In the genomic region with DNA sequence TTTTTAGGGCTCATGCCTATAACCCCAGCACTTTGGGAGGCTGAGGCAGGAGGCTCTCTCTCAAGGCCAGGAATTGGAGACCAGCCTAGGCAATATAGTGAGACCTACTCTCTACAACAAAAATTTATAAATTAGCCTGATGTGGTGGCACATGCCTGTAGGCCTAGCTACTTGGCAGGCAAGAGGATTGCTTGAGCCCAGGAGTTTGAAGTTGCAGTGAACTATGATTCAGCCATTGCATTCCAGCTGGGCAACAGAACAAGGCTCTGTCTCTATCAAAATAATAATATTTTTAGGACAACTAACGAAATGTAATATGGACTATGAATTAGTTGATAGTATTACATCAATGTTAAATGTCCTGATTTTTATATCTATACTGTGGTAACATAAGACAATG, we compare ENCODE assay signal across 18 cellular contexts.
DNase-seq lines count a peak whose midpoint lies in the region; ATAC-seq, FAIRE-seq and TF ChIP-seq lines count a peak whose summit lies in the region.
"Had no signal": no experiment of that assay in that cellular context is flagged by ENCODE, and none has a peak within 500 bp of the region (broad histone marks: within the 10 kb centered on the region; RNA-seq: fewer than 3 reads in every experiment).

No MANE protein-coding gene starts in this region.

- no peak overlapping the region for H3K27ac ChIP-seq in IMR-90 (ENCODE audit: insufficient read depth, low read length)
- H3K27ac ChIP-seq in K562 (ENCODE audit: extremely low read depth, low read depth, low read length), result no peak overlapping the region
- H3K27ac ChIP-seq in tibial artery, result peak overlapping the region; percentile 64 to 71
- H3K27ac ChIP-seq: BLaER1, breast epithelium, foreskin keratinocyte had no signal

- TF ChIP-seq POLR2A in IMR-90 (IDR thresholded peaks at IDR 0.05; ENCODE audit: low read depth, low read length) (no peak), K562 (conservative IDR thresholded peaks at IDR 0.05) (no peak)

- no peak for FAIRE-seq in K562 (lab: Jason Lieb, UNC)
- FAIRE-seq: RCC 7860 had no signal

- DNase-seq in IMR-90 (peak; percentile 54), K562 (ENCODE audit: extremely low read depth in 1 of 4, low spot score in 3 of 4) (no peak), iris pigment epithelial cell (ENCODE audit: low read depth) (peak; percentile 61), tibial artery (peak in 1 of 2 donors; percentile 52), DMS53 (lab: John Stamatoyannopoulos, UW) (no peak), NCI-H2081 (lab: John Stamatoyannopoulos, UW) (no peak), NCI-H446 treated with DMSO at 0.1 percent for 48 hours (lab: John Stamatoyannopoulos, UW) (no peak)
- DNase-seq: activated CD4-positive, alpha-beta T cell treated with anti-CD3 and anti-CD28 coated beads, Interleukin-2, amount 50 U/mL, for 1 hour; activated naive CD4-positive, alpha-beta T cell; effector memory CD4-positive, alpha-beta T cell; left lung; NCI-H1048; stimulated activated CD4-positive, alpha-beta T cell treated with anti-CD3 and anti-CD28 coated beads, Interleukin-4, amount 100 ng/mL, for 1 hour had no signal

- H3K4me3 ChIP-seq in IMR-90 (ENCODE audit: insufficient read depth, low read depth, low read length) (no peak overlapping the region), K562 (no peak overlapping the region), tibial artery (no peak overlapping the region)
- H3K4me3 ChIP-seq: BLaER1, breast epithelium, left lung had no signal

- no peak overlapping the region for H3K4me2 ChIP-seq in IMR-90 (ENCODE audit: low read depth, low read length)
- H3K4me2 ChIP-seq in K562 (ENCODE audit: insufficient read depth, low read length), result no peak overlapping the region
- H3K4me2 ChIP-seq: BLaER1 had no signal

- no CpG with 5 or more reads among the region's 1 CpG for WGBS in IMR-90 (ENCODE audit: extremely low coverage in 2 of 2, insufficient read length in 1 of 2), 2 experiments
- 41% methylated on average over 1 of the region's 1 CpG for WGBS in K562 (ENCODE audit: insufficient coverage, low coverage, missing lambda C conversion rate)

- H4K91ac ChIP-seq in IMR-90 (ENCODE audit: insufficient read depth, low read depth, low read length), result no peak overlapping the region

- POLR2A ChIA-PET in IMR-90 (lab: Charles Lee; ENCODE audit: unreplicated experiment) (no interaction called here), K562 (lab: Yijun Ruan, JAX) (interaction anchor here (0.6 to 1.0 kb wide), 4 partner anchors 75 to 847 kb away, joined by 3 read pairs; no protein-coding TSS in a partner anchor)

- H3K9me3 ChIP-seq in IMR-90 (ENCODE audit: control insufficient read depth, insufficient read depth, low read length), result no peaks in the 10 kb centered on the region
- no peaks in the 10 kb centered on the region for H3K9me3 ChIP-seq in K562 (replicated peaks; ENCODE audit: control insufficient read depth, insufficient read depth, low read depth, low read length)
- no peaks in the 10 kb centered on the region for H3K9me3 ChIP-seq in tibial artery
- H3K9me3 ChIP-seq: breast epithelium, left lung had no signal

- H3K79me2 ChIP-seq in K562 (ENCODE audit: control insufficient read depth, insufficient read depth, low read length), result no peaks in the 10 kb centered on the region

- H3K14ac ChIP-seq in IMR-90 (replicated peaks; ENCODE audit: low read depth, low read length), result no peak overlapping the region

- no peak overlapping the region for H2AK9ac ChIP-seq in IMR-90 (replicated peaks; ENCODE audit: low read depth, low read length, poor library complexity)

- H4K8ac ChIP-seq in IMR-90 (ENCODE audit: low read depth in 2 of 2, low read length in 2 of 2), result no peak overlapping the region

- intact Hi-C loops in IMR-90 (cut with micrococcal nuclease), result loop anchor here (5.0 kb wide), 1 partner anchor 50 kb away; no protein-coding TSS in a partner anchor
- intact Hi-C loops in K562 (cut with micrococcal nuclease), result no loop called here
- intact Hi-C loops in tibial artery (cut with DNase I; ENCODE audit: low total_unique reads), result no loop called here

- dilution Hi-C loops in IMR-90 (cut with HindIII; ENCODE audit: low sequenced_read_pairs, unreplicated experiment), result no loop called here

- H2BK120ac ChIP-seq in IMR-90 (ENCODE audit: low read depth, low read length), result no peak overlapping the region

- CTCF ChIA-PET in IMR-90 (lab: Yijun Ruan, JAX), result no interaction called here
- CTCF ChIA-PET in K562 (lab: Yijun Ruan, JAX; ENCODE audit: low intra/inter-chr PET ratio), result no interaction called here

- no peak overlapping the region for H3K23ac ChIP-seq in IMR-90 (ENCODE audit: low read depth, low read length)

- no TSS peak for BruUV-seq in IMR-90 (replicated peaks; lab: Mats Ljungman, UMichigan)
- no TSS peak for BruUV-seq in K562 (replicated peaks; lab: Mats Ljungman, UMichigan)

- no peaks in the 10 kb centered on the region for H3K36me3 ChIP-seq in IMR-90 (ENCODE audit: control insufficient read depth, insufficient read depth, low read length)
- H3K36me3 ChIP-seq in K562 (ENCODE audit: control insufficient read depth, insufficient read depth, low read length), result no peaks in the 10 kb centered on the region
- no peaks in the 10 kb centered on the region for H3K36me3 ChIP-seq in tibial artery
- H3K36me3 ChIP-seq: BLaER1, breast epithelium, left lung had no signal

- in situ Hi-C loops in IMR-90 (cut with MboI; ENCODE audit: low sequenced_read_pairs), result no loop called here
- in situ Hi-C loops in K562 (cut with MboI), result no loop called here

- H2BK15ac ChIP-seq in IMR-90 (ENCODE audit: low read depth, low read length), result no peak overlapping the region

- no peak overlapping the region for H2AK5ac ChIP-seq in IMR-90 (ENCODE audit: low read depth, low read length)

- H3K9me1 ChIP-seq in IMR-90 (ENCODE audit: insufficient read depth, low read length) (no peaks in the 10 kb centered on the region), K562 (ENCODE audit: control insufficient read depth, insufficient read depth, low read length) (no peaks in the 10 kb centered on the region)

- H3K9ac ChIP-seq in IMR-90 (ENCODE audit: low read depth, low read length) (no peak overlapping the region), K562 (ENCODE audit: insufficient read depth in 1 of 2, low read depth in 2 of 2, low read length in 2 of 2) (no peak overlapping the region)
- H3K9ac ChIP-seq: BLaER1 had no signal

- no peaks in the 10 kb centered on the region for H4K20me1 ChIP-seq in IMR-90 (ENCODE audit: insufficient read depth, low read length)
- no peaks in the 10 kb centered on the region for H4K20me1 ChIP-seq in K562 (replicated peaks; ENCODE audit: control insufficient read depth, insufficient read depth, low read length)
- H4K20me1 ChIP-seq: BLaER1 had no signal

- no peak overlapping the region for H2BK5ac ChIP-seq in IMR-90 (ENCODE audit: low read depth, low read length, poor library complexity, severe bottlenecking)

- H3K79me1 ChIP-seq in IMR-90 (ENCODE audit: low read depth in 1 of 2, low read length in 2 of 2), result no peaks in the 10 kb centered on the region

- TF ChIP-seq RAD21 in IMR-90 (IDR thresholded peaks at IDR 0.05; ENCODE audit: low read length) (no peak), K562 (CRISPR knock-in tag; conservative IDR thresholded peaks at IDR 0.05 in 1 of 2, IDR thresholded peaks at IDR 0.05 in 1 of 2) (no peak)

- no peak overlapping the region for H2BK20ac ChIP-seq in IMR-90 (ENCODE audit: low read depth, low read length)

- H4K5ac ChIP-seq in IMR-90 (ENCODE audit: low read depth, low read length), result no peak overlapping the region

- H3K27me3 ChIP-seq in IMR-90 (ENCODE audit: control insufficient read depth, insufficient read depth, low read length) (no peaks in the 10 kb centered on the region), K562 (ENCODE audit: control insufficient read depth in 2 of 2, insufficient read depth in 2 of 2, low read length in 2 of 2) (no peaks in the 10 kb centered on the region), tibial artery (no peaks in the 10 kb centered on the region)
- H3K27me3 ChIP-seq: BLaER1, breast epithelium, foreskin keratinocyte, left lung had no signal

- H3K4ac ChIP-seq in IMR-90 (ENCODE audit: low read depth, low read length), result no peak overlapping the region

- H3K4me1 ChIP-seq in IMR-90 (ENCODE audit: control insufficient read depth, insufficient read depth, low read length) (no peaks in the 10 kb centered on the region), K562 (replicated peaks in 1 of 2; ENCODE audit: control insufficient read depth in 2 of 2, insufficient read depth in 2 of 2, low read length in 2 of 2) (peaks cover 2 to 6% of the 10 kb centered on the region in 2 experiments; a peak in 3 of 5 replicates), tibial artery (peaks cover 0 to 12% (median under 1%) of the 10 kb centered on the region in 4 donors)
- H3K4me1 ChIP-seq: breast epithelium, foreskin keratinocyte had no signal

- no peak overlapping the region for H3K18ac ChIP-seq in IMR-90 (ENCODE audit: low read depth, low read length)

- H3K56ac ChIP-seq in IMR-90 (ENCODE audit: extremely low read depth, insufficient read depth, low read length), result no peak overlapping the region

- ATAC-seq in IMR-90 (ENCODE audit: low read depth), result peak; percentile 75
- ATAC-seq in K562, result no peak
- ATAC-seq: foreskin keratinocyte, left lung, sciatic nerve had no signal

- TF ChIP-seq EP300 in K562 (IDR thresholded peaks at IDR 0.05; ENCODE audit: low read length), result no peak

- H2AFZ ChIP-seq in IMR-90 (replicated peaks; ENCODE audit: low read length, poor library complexity), result no peak overlapping the region
- no peak overlapping the region for H2AFZ ChIP-seq in K562 (ENCODE audit: low read depth, low read length)

- TF ChIP-seq CTCF in IMR-90 (conservative IDR thresholded peaks at IDR 0.05; ENCODE audit: low read depth, low read length) (no peak), K562 (IDR thresholded peaks at IDR 0.05 in 2 of 3, conservative IDR thresholded peaks at IDR 0.05 in 1 of 3; ENCODE audit: insufficient read depth in 2 of 3, low read depth in 1 of 3, low read length in 3 of 3) (no peak), tibial artery (IDR thresholded peaks at IDR 0.05) (no peak)

TF ChIP-seq in IMR-90, 13 proteins besides CTCF, POLR2A, EP300 and RAD21:
- TF ChIP-seq RFX5 (IDR thresholded peaks at IDR 0.05; ENCODE audit: low read depth, low read length) (no peak), RCOR1 (IDR thresholded peaks at IDR 0.05; ENCODE audit: insufficient replicate concordance, low read length) (no peak)

TF ChIP-seq in K562, 482 proteins besides CTCF, POLR2A, EP300 and RAD21:
- TF ChIP-seq RBM25 (IDR thresholded peaks at IDR 0.05; ENCODE audit: low read depth, low read length, severe bottlenecking), result peak; percentile 46
- no peak for TF ChIP-seq FOXJ2 (tag; IDR thresholded peaks at IDR 0.05)
- TF ChIP-seq NUFIP1 (IDR thresholded peaks at IDR 0.05; ENCODE audit: partially characterized antibody), result no peak
- no peak for TF ChIP-seq MXI1 (IDR thresholded peaks at IDR 0.05; ENCODE audit: low read depth, low read length)
- TF ChIP-seq ZNF134 (CRISPR knock-in tag; conservative IDR thresholded peaks at IDR 0.05), result no peak

Comparison
In these comparisons a context has a peak if more than half of its experiments do, and no peak if none do; other contexts are left out.
1. DNase-seq: peak in IMR-90 (single experiment) and iris pigment epithelial cell (single experiment); none in K562 (0 of 4), DMS53 (single experiment), NCI-H2081 (0 of 2) and NCI-H446 treated with DMSO at 0.1 percent for 48 hours (single experiment).
2. H3K27ac ChIP-seq: peak in tibial artery (2 of 2); none in IMR-90 (single experiment) and K562 (single experiment).